In genomic region chrX:9127991-9128390, GRCh38 we compare ENCODE assay signal across 21 cellular contexts.
"Had no signal": no experiment of that assay in that cellular context is flagged by ENCODE, and none has a peak within 500 bp of the region (broad histone marks: within the 10 kb centered on the region; RNA-seq: fewer than 3 reads in every experiment).

No MANE protein-coding gene starts in this region.

- H3K4me3 Mint-ChIP-seq: central memory CD8-positive, alpha-beta T cell; dendritic cell treated with granulocyte-macrophage colony-stimulating factor and Interleukin-4, amounts not matched to agents 40 ng/mL and 50 ng/mL, for 4 days; effector memory CD8-positive, alpha-beta T cell; naive thymus-derived CD8-positive, alpha-beta T cell had no signal

- H3K4me3 ChIP-seq: esophagus squamous epithelium, heart right ventricle, lung, mucosa of descending colon, right atrium auricular region, sigmoid colon, skin epidermis, stomach had no signal

- H3K4me1 ChIP-seq: esophagus squamous epithelium, heart right ventricle, right atrium auricular region, sigmoid colon, stomach had no signal

- DNase-seq: effector memory CD8-positive, alpha-beta T cell; esophagus squamous epithelium; foreskin melanocyte; heart right ventricle; kidney; left cardiac atrium; left ventricle myocardium superior; mesendoderm; mucosa of descending colon; naive thymus-derived CD8-positive, alpha-beta T cell; sigmoid colon; stimulated activated CD4-positive, alpha-beta T cell treated with anti-CD3 and anti-CD28 coated beads, Interleukin-12 subunit alpha, Interleukin-12 subunit beta, amount 100 ng/mL, for 4 hours; stimulated activated naive CD4-positive, alpha-beta T cell; stomach; trophoblast cell had no signal

- H3K27ac Mint-ChIP-seq: dendritic cell treated with granulocyte-macrophage colony-stimulating factor and Interleukin-4, amounts not matched to agents 40 ng/mL and 50 ng/mL, for 4 days; effector memory CD8-positive, alpha-beta T cell; naive thymus-derived CD8-positive, alpha-beta T cell had no signal

- H3K27me3 ChIP-seq: esophagus squamous epithelium, neutrophil, right atrium auricular region, sigmoid colon, stomach had no signal

- H3K36me3 ChIP-seq: esophagus squamous epithelium, heart right ventricle, neutrophil, right atrium auricular region, sigmoid colon, stomach had no signal

- H3K4me1 Mint-ChIP-seq: central memory CD8-positive, alpha-beta T cell; naive thymus-derived CD8-positive, alpha-beta T cell had no signal

- H3K27ac ChIP-seq: esophagus squamous epithelium, heart right ventricle, neutrophil, right atrium auricular region, sigmoid colon, skin epidermis, stomach had no signal

- H3K27me3 Mint-ChIP-seq: naive thymus-derived CD8-positive, alpha-beta T cell had no signal

- H3K9me3 ChIP-seq: esophagus squamous epithelium, heart right ventricle, mucosa of descending colon, neutrophil, right atrium auricular region, sigmoid colon, stomach had no signal
